In genomic region chr3:128735884-128736283, GRCh38 we compare ENCODE assay signal across 19 cellular contexts. TPM values are rescaled to one million over a fixed set of nuclear protein-coding genes. Genes with fewer than 3 reads are reported as not detected.
DNase-seq lines count a peak whose midpoint lies in the region; ATAC-seq and TF ChIP-seq lines count a peak whose summit lies in the region.
"Had no signal": no experiment of that assay in that cellular context is flagged by ENCODE, and none has a peak within 500 bp of the region (broad histone marks: within the 10 kb centered on the region; RNA-seq: fewer than 3 reads in every experiment).

No MANE protein-coding gene starts in this region.

- H3K27me3 Mint-ChIP-seq in activated naive CD8-positive, alpha-beta T cell = no peaks in the 10 kb centered on the region
- no peaks in the 10 kb centered on the region for H3K27me3 Mint-ChIP-seq in activated naive CD8-positive, alpha-beta T cell treated with anti-CD3 and anti-CD28 coated beads, Interleukin-2, amount 50 U/mL, for 24 hours
- no peaks in the 10 kb centered on the region for H3K27me3 Mint-ChIP-seq in mesothelial cell of epicardium (ENCODE audit: low read depth)
- H3K27me3 Mint-ChIP-seq in T-helper 2 cell treated with Interferon-gamma antibody and Interleukin-4, amounts not matched to agents 5 μg/mL and 100 μg/mL, for 36 hours (ENCODE audit: low read depth) = no peaks in the 10 kb centered on the region

- peaks cover 6% of the 10 kb centered on the region for H3K36me3 Mint-ChIP-seq in activated naive CD8-positive, alpha-beta T cell
- H3K36me3 Mint-ChIP-seq in activated naive CD8-positive, alpha-beta T cell treated with anti-CD3 and anti-CD28 coated beads, Interleukin-2, amount 50 U/mL, for 24 hours (ENCODE audit: low read depth) = peaks cover 42% of the 10 kb centered on the region
- peaks cover 17% of the 10 kb centered on the region for H3K36me3 Mint-ChIP-seq in mesothelial cell of epicardium
- peaks cover 38% of the 10 kb centered on the region for H3K36me3 Mint-ChIP-seq in T-helper 2 cell treated with Interferon-gamma antibody and Interleukin-4, amounts not matched to agents 5 μg/mL and 100 μg/mL, for 36 hours (ENCODE audit: low read depth)

- H3K4me3 Mint-ChIP-seq in activated naive CD8-positive, alpha-beta T cell = no peak overlapping the region
- H3K4me3 Mint-ChIP-seq in activated naive CD8-positive, alpha-beta T cell treated with anti-CD3 and anti-CD28 coated beads, Interleukin-2, amount 50 U/mL, for 24 hours = no peak overlapping the region
- H3K4me3 Mint-ChIP-seq in mesothelial cell of epicardium = no peak overlapping the region
- no peak overlapping the region for H3K4me3 Mint-ChIP-seq in T-helper 2 cell treated with Interferon-gamma antibody and Interleukin-4, amounts not matched to agents 5 μg/mL and 100 μg/mL, for 36 hours

- TF ChIP-seq CTCF in RWPE2 (IDR thresholded peaks at IDR 0.05; ENCODE audit: poor library complexity, severe bottlenecking) = no peak
- no peak for TF ChIP-seq CTCF in mesothelial cell of epicardium (IDR thresholded peaks at IDR 0.05; ENCODE audit: unreplicated experiment)

- no peak for ATAC-seq in activated naive CD8-positive, alpha-beta T cell treated with anti-CD3 and anti-CD28 coated beads, Interleukin-2, amount 50 U/mL, for 24 hours
- no peak for ATAC-seq in RWPE2 (ENCODE audit: low read depth)
- ATAC-seq in HG03045 (IDR thresholded peaks at IDR 0.05; ENCODE audit: unreplicated experiment) = no peak

- H3K27ac ChIP-seq in RWPE2 (ENCODE audit: poor library complexity, severe bottlenecking) (peak overlapping the region; percentile 53), subcutaneous abdominal adipose tissue (ENCODE audit: low read depth, low read length) (peak overlapping the region; percentile 64)

- peaks cover 66% of the 10 kb centered on the region for H3K4me1 Mint-ChIP-seq in activated naive CD8-positive, alpha-beta T cell (ENCODE audit: low read depth)
- peaks cover 67% of the 10 kb centered on the region for H3K4me1 Mint-ChIP-seq in activated naive CD8-positive, alpha-beta T cell treated with anti-CD3 and anti-CD28 coated beads, Interleukin-2, amount 50 U/mL, for 24 hours
- peaks cover 17% of the 10 kb centered on the region for H3K4me1 Mint-ChIP-seq in mesothelial cell of epicardium
- H3K4me1 Mint-ChIP-seq in T-helper 2 cell treated with Interferon-gamma antibody and Interleukin-4, amounts not matched to agents 5 μg/mL and 100 μg/mL, for 36 hours (ENCODE audit: low read depth) = peaks cover 40% of the 10 kb centered on the region

- H3K4me1 ChIP-seq in RWPE2 (ENCODE audit: insufficient read depth, poor library complexity, severe bottlenecking) = peaks cover 26% of the 10 kb centered on the region
- H3K4me1 ChIP-seq in subcutaneous abdominal adipose tissue (ENCODE audit: control insufficient read depth in 5 of 5, insufficient read depth in 5 of 5, low read length in 5 of 5) = peaks cover 3 to 64% (median 56%) of the 10 kb centered on the region in 5 donors

- H3K27me3 ChIP-seq in RWPE2 (ENCODE audit: insufficient read depth, poor library complexity, severe bottlenecking) (no peaks in the 10 kb centered on the region), subcutaneous abdominal adipose tissue (ENCODE audit: control insufficient read depth in 5 of 5, insufficient read depth in 4 of 5, low read length in 5 of 5) (no peaks in the 10 kb centered on the region)

- H3K9me3 ChIP-seq in RWPE2 (ENCODE audit: severe bottlenecking) (no peaks in the 10 kb centered on the region), subcutaneous abdominal adipose tissue (ENCODE audit: control insufficient read depth in 5 of 5, low read length in 5 of 5) (no peaks in the 10 kb centered on the region)

- no peak for DNase-seq in activated naive CD8-positive, alpha-beta T cell treated with anti-CD3 and anti-CD28 coated beads, Interleukin-2, amount 50 U/mL, for 24 hours
- DNase-seq in RWPE2 (ENCODE audit: low spot score) (no peak), mesothelial cell of epicardium (ENCODE audit: low spot score in 2 of 2, unreplicated experiment in 2 of 2) (no peak), GM19240 (ENCODE audit: insufficient read length, low spot score) (no peak)
- DNase-seq in T-helper 2 cell treated with Interferon-gamma antibody and Interleukin-4, amounts not matched to agents 5 μg/mL and 100 μg/mL, for 36 hours (ENCODE audit: low spot score) = no peak
- DNase-seq: activated CD4-positive, CD25-positive, alpha-beta regulatory T cell treated with anti-CD3 and anti-CD28 coated beads, Interleukin-2, amount 50 U/mL, for 72 hours; activated CD8-positive, alpha-beta memory T cell treated with anti-CD3 and anti-CD28 coated beads for 24 hours; DMS153; erythroblast; Karpas-422; NCI-H1048; NCI-H1930; NCI-H345; right cardiac atrium; Right ventricle myocardium superior; stimulated activated CD4-positive, alpha-beta T cell treated with anti-CD3 and anti-CD28 coated beads, Interleukin-15, amount 100 ng/mL, for 24 hours had no signal

- no peak overlapping the region for H3K9ac ChIP-seq in subcutaneous abdominal adipose tissue (ENCODE audit: low read length in 5 of 5)

- H3K4me3 ChIP-seq in RWPE2 (ENCODE audit: severe bottlenecking) = no peak overlapping the region
- H3K4me3 ChIP-seq in subcutaneous abdominal adipose tissue (ENCODE audit: low read depth in 1 of 5, low read length in 5 of 5) = no peak overlapping the region

- H3K27ac Mint-ChIP-seq in activated naive CD8-positive, alpha-beta T cell = peak overlapping the region; percentile 43
- H3K27ac Mint-ChIP-seq in activated naive CD8-positive, alpha-beta T cell treated with anti-CD3 and anti-CD28 coated beads, Interleukin-2, amount 50 U/mL, for 24 hours = no peak overlapping the region
- peak overlapping the region; percentile 61 for H3K27ac Mint-ChIP-seq in mesothelial cell of epicardium
- H3K27ac Mint-ChIP-seq in T-helper 2 cell treated with Interferon-gamma antibody and Interleukin-4, amounts not matched to agents 5 μg/mL and 100 μg/mL, for 36 hours = no peak overlapping the region

- no peaks in the 10 kb centered on the region for H3K9me3 Mint-ChIP-seq in activated naive CD8-positive, alpha-beta T cell (ENCODE audit: low read depth)
- no peaks in the 10 kb centered on the region for H3K9me3 Mint-ChIP-seq in activated naive CD8-positive, alpha-beta T cell treated with anti-CD3 and anti-CD28 coated beads, Interleukin-2, amount 50 U/mL, for 24 hours
- H3K9me3 Mint-ChIP-seq in mesothelial cell of epicardium = peaks cover 4% of the 10 kb centered on the region
- no peaks in the 10 kb centered on the region for H3K9me3 Mint-ChIP-seq in T-helper 2 cell treated with Interferon-gamma antibody and Interleukin-4, amounts not matched to agents 5 μg/mL and 100 μg/mL, for 36 hours

- peaks cover 54% of the 10 kb centered on the region for H3K36me3 ChIP-seq in RWPE2 (ENCODE audit: low read depth)
- no peaks in the 10 kb centered on the region for H3K36me3 ChIP-seq in subcutaneous abdominal adipose tissue (ENCODE audit: control insufficient read depth in 5 of 5, insufficient read depth in 5 of 5, low read length in 5 of 5)

RNA-seq across cellular contexts. Expression of gene RAB7A, which starts 9.9 kb away (rescaled TPM):
- total RNA-seq in mesothelial cell of epicardium = 133 to 136 TPM (median 135 TPM) in 3 replicates

Comparison
In these comparisons a context has a peak if more than half of its experiments do, and no peak if none do; other contexts are left out.
1. H3K27ac Mint-ChIP-seq: peak in activated naive CD8-positive, alpha-beta T cell (single experiment) and mesothelial cell of epicardium (single experiment); none in activated naive CD8-positive, alpha-beta T cell treated with anti-CD3 and anti-CD28 coated beads, Interleukin-2, amount 50 U/mL, for 24 hours (single experiment) and T-helper 2 cell treated with Interferon-gamma antibody and Interleukin-4, amounts not matched to agents 5 μg/mL and 100 μg/mL, for 36 hours (single experiment).